Comparison of ENCODE assay signal across 8 cellular contexts in genomic region chr1:160862151-160863061, GRCh38. TPM values are rescaled to one million over a fixed set of nuclear protein-coding genes. Genes with fewer than 3 reads are reported as not detected.
A peak's percentile ranks its signal among the peaks of the same experiment; 100 is the strongest.
DNase-seq lines count a peak whose midpoint lies in the region; ATAC-seq, FAIRE-seq and TF ChIP-seq lines count a peak whose summit lies in the region.

CD244 (minus strand) TSS chr1:160862887; CDS start chr1:160862677, 210 bp downstream.

- peak; percentile 55 for ATAC-seq in GM18858 (IDR thresholded peaks at IDR 0.05; ENCODE audit: unreplicated experiment)
- ATAC-seq in HG02885 (IDR thresholded peaks at IDR 0.05; ENCODE audit: poor library complexity, unreplicated experiment): peak; percentile 78
- no peak for ATAC-seq in GM21526 (IDR thresholded peaks at IDR 0.05; ENCODE audit: low FRiP score, unreplicated experiment)

- no peaks in the 10 kb centered on the region for H3K36me3 Mint-ChIP-seq in T-helper 1 cell treated with Interleukin-12 subunit alpha and Interleukin-12 subunit beta and Interleukin-4 antibody, amounts not matched to agents 30 μg/mL and 1 μg/mL, for 36 hours (ENCODE audit: low read depth)

- no peaks in the 10 kb centered on the region for H3K79me2 ChIP-seq in MM.1S (ENCODE audit: low read length)

- no peak within 1 kb of the TSS for H3K4me2 ChIP-seq in MM.1S (ENCODE audit: low read depth, low read length)

- H3K9me3 ChIP-seq in duodenal mucosa (ENCODE audit: control insufficient read depth in 1 of 2, low read length in 2 of 2) (no peaks in the 10 kb centered on the region), small intestine (ENCODE audit: control insufficient read depth, low read depth) (no peaks in the 10 kb centered on the region), MM.1S (replicated peaks; ENCODE audit: insufficient read depth, low read length) (no peaks in the 10 kb centered on the region)

- H3K27me3 ChIP-seq in duodenal mucosa (ENCODE audit: control insufficient read depth in 1 of 2, insufficient read depth in 2 of 2, low read length in 2 of 2) (no peaks in the 10 kb centered on the region), small intestine (ENCODE audit: control insufficient read depth in 2 of 2, insufficient read depth in 2 of 2, low read length in 2 of 2) (no peaks in the 10 kb centered on the region), MM.1S (replicated peaks; ENCODE audit: insufficient read depth, low read length) (no peaks in the 10 kb centered on the region)

- peak within 1 kb of the TSS; percentile 50 for H3K27ac Mint-ChIP-seq in T-helper 1 cell treated with Interleukin-12 subunit alpha and Interleukin-12 subunit beta and Interleukin-4 antibody, amounts not matched to agents 30 μg/mL and 1 μg/mL, for 36 hours

- H3K36me3 ChIP-seq in duodenal mucosa (ENCODE audit: control insufficient read depth in 1 of 2, insufficient read depth in 2 of 2, low read length in 2 of 2) (no peaks in the 10 kb centered on the region), small intestine (ENCODE audit: control insufficient read depth in 2 of 2, insufficient read depth in 2 of 2, low read length in 2 of 2) (no peaks in the 10 kb centered on the region), MM.1S (replicated peaks; ENCODE audit: insufficient read depth, low read length) (no peaks in the 10 kb centered on the region)

- TF ChIP-seq CTCF in MM.1S (IDR thresholded peaks at IDR 0.05; ENCODE audit: low read length): no peak

- no peaks in the 10 kb centered on the region for H3K9me2 ChIP-seq in MM.1S (replicated peaks; ENCODE audit: insufficient read depth, low read length)

- H3K9me3 Mint-ChIP-seq in T-helper 1 cell treated with Interleukin-12 subunit alpha and Interleukin-12 subunit beta and Interleukin-4 antibody, amounts not matched to agents 30 μg/mL and 1 μg/mL, for 36 hours: no peaks in the 10 kb centered on the region

- peak within 1 kb of the TSS; percentile 19 for H3K4me3 Mint-ChIP-seq in T-helper 1 cell treated with Interleukin-12 subunit alpha and Interleukin-12 subunit beta and Interleukin-4 antibody, amounts not matched to agents 30 μg/mL and 1 μg/mL, for 36 hours

- H3K27ac ChIP-seq in duodenal mucosa (ENCODE audit: low read depth, low read length) (no peak within 1 kb of the TSS), small intestine (ENCODE audit: low read depth in 1 of 2, low read length in 1 of 2) (peak within 1 kb of the TSS; percentile 26 to 41), MM.1S (ENCODE audit: low read length) (no peak within 1 kb of the TSS)

- peaks cover 21 to 24% of the 10 kb centered on the region in 2 donors for H3K4me1 ChIP-seq in duodenal mucosa (ENCODE audit: control insufficient read depth in 1 of 2, insufficient read depth in 2 of 2, low read length in 2 of 2)
- peaks cover 4 to 12% of the 10 kb centered on the region in 2 donors for H3K4me1 ChIP-seq in small intestine (ENCODE audit: control insufficient read depth in 2 of 2, insufficient read depth in 1 of 2, low read depth in 1 of 2, low read length in 1 of 2)
- H3K4me1 ChIP-seq in MM.1S (ENCODE audit: low read length): no peaks in the 10 kb centered on the region

- no peaks in the 10 kb centered on the region for H4K20me1 ChIP-seq in MM.1S (ENCODE audit: insufficient read depth, low read length)

- 49 to 73% (median 56%) methylated on average over 13 of the region's 13 CpGs for WGBS in small intestine, 3 donors

- H3K4me3 ChIP-seq in duodenal mucosa (ENCODE audit: low read depth in 1 of 2, low read length in 2 of 2): peak within 1 kb of the TSS; percentile 40 to 44
- H3K4me3 ChIP-seq in small intestine (ENCODE audit: low read depth in 1 of 2, low read length in 2 of 2): peak within 1 kb of the TSS in 1 of 2 donors; percentile 38
- H3K4me3 ChIP-seq in MM.1S (ENCODE audit: low read length): no peak within 1 kb of the TSS

- H3K27me3 Mint-ChIP-seq in T-helper 1 cell treated with Interleukin-12 subunit alpha and Interleukin-12 subunit beta and Interleukin-4 antibody, amounts not matched to agents 30 μg/mL and 1 μg/mL, for 36 hours (ENCODE audit: low read depth): peaks cover 3% of the 10 kb centered on the region

- DNase-seq in small intestine (peak; percentile 57), MM.1S (no peak), GM03348 (ENCODE audit: low spot score) (no peak)

- peak within 1 kb of the TSS in 1 of 2 donors; percentile 21 for H3K9ac ChIP-seq in duodenal mucosa (ENCODE audit: low read depth in 1 of 2, low read length in 2 of 2)
- H3K9ac ChIP-seq in MM.1S (ENCODE audit: low read length): no peak within 1 kb of the TSS

- peaks cover 19% of the 10 kb centered on the region for H3K4me1 Mint-ChIP-seq in T-helper 1 cell treated with Interleukin-12 subunit alpha and Interleukin-12 subunit beta and Interleukin-4 antibody, amounts not matched to agents 30 μg/mL and 1 μg/mL, for 36 hours (ENCODE audit: low read depth)

- H3F3A ChIP-seq in MM.1S (ENCODE audit: insufficient read depth, low read length): no peaks in the 10 kb centered on the region

- FAIRE-seq in small intestine (lab: Jason Lieb, UNC): no peak

- H2AFZ ChIP-seq in MM.1S (ENCODE audit: low read length): no peak within 1 kb of the TSS

RNA-seq across cellular contexts. Expression of gene CD244, which starts in this region (rescaled TPM):
- 1 to 10 TPM in 1 of 3 donors, under 1 TPM in 2; 0.39 to 3.2 (median 0.67) TPM for polyA plus RNA-seq in small intestine

Comparison
In these comparisons a context has a peak if more than half of its experiments do, and no peak if none do; other contexts are left out.
1. H3K27ac ChIP-seq: peak in small intestine (2 of 2); none in duodenal mucosa (single experiment) and MM.1S (single experiment).